Comparison of ENCODE assay signal across 9 cellular contexts in the genomic region with DNA sequence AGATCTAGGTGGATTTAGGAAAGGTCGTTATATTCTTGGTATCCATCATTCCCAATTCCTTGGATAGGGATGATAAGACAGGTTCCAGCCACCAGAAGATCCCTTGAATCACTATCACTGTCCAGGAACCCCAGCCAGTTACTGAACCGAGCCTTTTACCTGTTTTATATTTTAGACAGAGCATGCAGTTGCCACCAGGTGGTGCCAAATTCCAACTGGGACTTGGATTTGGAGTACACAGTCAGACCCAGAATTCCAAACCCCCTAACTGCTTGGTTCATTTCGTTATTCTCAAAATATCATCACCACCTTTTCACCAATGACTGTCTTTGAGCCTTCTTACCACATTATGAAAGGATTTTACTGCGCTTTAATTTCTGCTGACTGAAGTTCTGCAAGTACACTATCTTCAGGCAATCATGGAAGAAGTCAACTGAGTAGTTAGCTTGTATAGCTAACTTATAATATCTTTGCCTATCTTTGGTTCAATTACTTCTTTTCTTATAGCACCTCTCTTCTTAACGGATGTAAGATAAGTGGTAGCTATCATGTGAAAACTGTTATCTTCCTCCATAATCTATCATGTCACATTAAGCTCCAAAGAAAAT.
A peak's percentile ranks its signal among the peaks of the same experiment; 100 is the strongest.
DNase-seq lines count a peak whose midpoint lies in the region; ATAC-seq and TF ChIP-seq lines count a peak whose summit lies in the region.
"Had no signal": no experiment of that assay in that cellular context is flagged by ENCODE, and none has a peak within 500 bp of the region (broad histone marks: within the 10 kb centered on the region; RNA-seq: fewer than 3 reads in every experiment).

No MANE protein-coding gene starts in this region.

- no peak overlapping the region for H3K27ac ChIP-seq in left lung
- no peak overlapping the region for H3K27ac ChIP-seq in CD4-positive, alpha-beta T cell (ENCODE audit: low read depth, low read length)
- H3K27ac ChIP-seq: BLaER1 had no signal

- no peaks in the 10 kb centered on the region for H3K4me1 ChIP-seq in left lung
- H3K4me1 ChIP-seq: BLaER1 had no signal

- ATAC-seq in GM19463 (IDR thresholded peaks at IDR 0.05; ENCODE audit: unreplicated experiment): peak; percentile 80
- peak; percentile 62 for ATAC-seq in left lung
- ATAC-seq in T-helper 17 cell: no peak
- ATAC-seq in CD4-positive, alpha-beta T cell (ENCODE audit: poor library complexity): no peak

- H3K4me3 Mint-ChIP-seq in T-helper 17 cell: no peak overlapping the region
- no peak overlapping the region for H3K4me3 Mint-ChIP-seq in CD4-positive, alpha-beta T cell

- H3K9me3 ChIP-seq in left lung (no peaks in the 10 kb centered on the region), T-helper 17 cell (ENCODE audit: control insufficient read depth, low read length, poor library complexity, severe bottlenecking) (no peaks in the 10 kb centered on the region)
- no peaks in the 10 kb centered on the region for H3K9me3 ChIP-seq in CD4-positive, alpha-beta T cell (ENCODE audit: control insufficient read depth, low read length)
- H3K9me3 ChIP-seq: BLaER1 had no signal

- H3K27ac Mint-ChIP-seq in T-helper 17 cell: no peak overlapping the region
- no peak overlapping the region for H3K27ac Mint-ChIP-seq in CD4-positive, alpha-beta T cell

- no peaks in the 10 kb centered on the region for H3K27me3 Mint-ChIP-seq in T-helper 17 cell
- H3K27me3 Mint-ChIP-seq in CD4-positive, alpha-beta T cell: no peaks in the 10 kb centered on the region

- H3K4me1 Mint-ChIP-seq in T-helper 17 cell: no peaks in the 10 kb centered on the region
- no peaks in the 10 kb centered on the region for H3K4me1 Mint-ChIP-seq in CD4-positive, alpha-beta T cell (ENCODE audit: low read depth)

- H3K27me3 ChIP-seq in left lung: no peaks in the 10 kb centered on the region
- H3K27me3 ChIP-seq in CD4-positive, alpha-beta T cell (ENCODE audit: control insufficient read depth, insufficient read depth, low read length): no peaks in the 10 kb centered on the region
- H3K27me3 ChIP-seq: BLaER1 had no signal

- peaks cover 2% of the 10 kb centered on the region for H3K9me3 Mint-ChIP-seq in CD4-positive, alpha-beta T cell

- no peak overlapping the region for H3K4me3 ChIP-seq in left lung
- H3K4me3 ChIP-seq: BLaER1 had no signal

- POLR2A ChIA-PET in CD4-positive, alpha-beta T cell (lab: Charles Lee): no interaction called here

- no peaks in the 10 kb centered on the region for H3K36me3 Mint-ChIP-seq in T-helper 17 cell (ENCODE audit: low read depth)
- H3K36me3 Mint-ChIP-seq in CD4-positive, alpha-beta T cell (ENCODE audit: low read depth): no peaks in the 10 kb centered on the region

- CTCF ChIA-PET in CD4-positive, alpha-beta T cell (lab: Charles Lee): no interaction called here

- intact Hi-C loops in left lung (cut with DNase I): no loop called here
- intact Hi-C loops in CD4-positive, alpha-beta T cell (cut with DNase I, micrococcal nuclease): loop anchor here in 1 of 2 experiments (10.0 kb wide), 1 partner anchor 1289 kb away; no protein-coding TSS in a partner anchor

- TF ChIP-seq CTCF in left lung (IDR thresholded peaks at IDR 0.05): peak in 1 of 2 donors; percentile 56
- TF ChIP-seq CTCF in CD4-positive, alpha-beta T cell (IDR thresholded peaks at IDR 0.05): no peak

- DNase-seq in NCI-H1092 treated with DMSO at 0.1 percent for 48 hours (lab: John Stamatoyannopoulos, UW): peak; percentile 3
- no peak for DNase-seq in NCI-H1092 (lab: John Stamatoyannopoulos, UW)
- DNase-seq in HS-27A (ENCODE audit: low read depth): peak; percentile 9
- peak; percentile 38 for DNase-seq in amniotic epithelial cell (ENCODE audit: low read depth)
- DNase-seq in left lung: no peak
- no peak for DNase-seq in T-helper 17 cell
- DNase-seq in CD4-positive, alpha-beta T cell: no peak

- no peaks in the 10 kb centered on the region for H3K36me3 ChIP-seq in left lung
- H3K36me3 ChIP-seq: BLaER1 had no signal

Comparison
In these comparisons a context has a peak if more than half of its experiments do, and no peak if none do; other contexts are left out.
1. DNase-seq: peak in NCI-H1092 treated with DMSO at 0.1 percent for 48 hours (single experiment), HS-27A (single experiment) and amniotic epithelial cell (single experiment); none in NCI-H1092 (single experiment), left lung (0 of 2), T-helper 17 cell (0 of 3) and CD4-positive, alpha-beta T cell (0 of 10).
2. ATAC-seq: peak in GM19463 (single experiment) and left lung (single experiment); none in T-helper 17 cell (single experiment) and CD4-positive, alpha-beta T cell (single experiment).